In the genomic region with DNA sequence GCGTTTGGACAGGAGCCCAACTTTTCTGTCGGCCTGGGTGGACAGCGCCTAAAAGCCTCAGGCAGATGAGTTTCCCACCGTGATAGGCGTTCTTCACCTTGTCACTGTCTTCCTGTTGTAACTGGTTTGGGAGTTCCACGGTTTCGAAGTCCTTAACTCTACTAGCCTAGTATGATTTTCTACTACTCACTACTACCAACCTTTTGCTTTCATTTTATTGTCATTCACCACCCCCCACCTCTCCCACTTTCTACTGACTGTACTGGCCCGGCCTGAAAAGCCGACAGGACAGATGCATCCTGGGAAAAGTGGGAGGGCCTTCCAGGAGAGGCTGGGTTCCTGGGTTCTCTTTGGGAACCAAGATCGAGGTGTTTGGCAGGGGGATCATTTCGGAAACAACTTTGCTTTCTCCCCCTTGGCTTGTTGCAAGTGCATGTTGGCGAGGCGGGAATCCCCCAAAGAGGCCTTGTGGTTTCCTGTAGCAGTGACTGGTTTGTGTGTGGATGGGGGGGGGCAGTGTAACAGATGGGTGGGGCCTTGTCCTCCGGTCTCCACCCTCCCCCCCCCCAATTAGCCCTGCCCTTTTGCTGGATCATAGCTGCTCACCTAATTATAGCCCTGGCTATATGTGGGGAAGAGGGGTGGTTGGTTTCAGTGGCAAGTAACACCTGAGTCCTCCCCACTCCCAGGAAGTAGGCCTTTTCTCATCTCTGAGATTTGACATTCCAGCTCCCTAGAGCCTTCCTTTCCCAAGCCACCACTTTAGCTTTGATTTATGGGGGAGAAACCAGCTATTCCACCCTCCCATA, we compare ENCODE assay signal across 8 cellular contexts. TPM values are rescaled to one million over a fixed set of nuclear protein-coding genes. Genes with fewer than 3 reads are reported as not detected.
DNase-seq lines count a peak whose midpoint lies in the region; ATAC-seq, FAIRE-seq and TF ChIP-seq lines count a peak whose summit lies in the region.

No MANE protein-coding gene starts in this region.

- TF ChIP-seq POLR2A in GM12892 (IDR thresholded peaks at IDR 0.05; ENCODE audit: low read depth, low read length) (peak; percentile 72), uterus (IDR thresholded peaks at IDR 0.05) (peak in 1 of 2 donors; percentile 15)

- DNase-seq in GM12892 (ENCODE audit: insufficient read length) (peak; percentile 67), NCI-H128 (lab: John Stamatoyannopoulos, UW; ENCODE audit: unreplicated experiment) (peak; percentile 1), T-helper 17 cell (peak; percentile 72 to 82 (median 76)), right atrium auricular region (ENCODE audit: low spot score) (peak; percentile 82), putamen (ENCODE audit: low spot score) (peak; percentile 52), uterus (peak; percentile 69 to 74)

- no peaks in the 10 kb centered on the region for H3K9me3 ChIP-seq in T-helper 17 cell (ENCODE audit: control insufficient read depth, low read length, poor library complexity, severe bottlenecking)
- H3K9me3 ChIP-seq in right atrium auricular region: no peaks in the 10 kb centered on the region
- no peaks in the 10 kb centered on the region for H3K9me3 ChIP-seq in uterus

- intact Hi-C loops in uterus (cut with DNase I; ENCODE audit: low total_unique reads): no loop called here

- peak overlapping the region; percentile 96 for H3K4me3 Mint-ChIP-seq in T-helper 17 cell

- peaks cover 19% of the 10 kb centered on the region for H3K36me3 Mint-ChIP-seq in T-helper 17 cell (ENCODE audit: low read depth)

- H3K4me1 ChIP-seq in right atrium auricular region: peaks cover 0 to 38% of the 10 kb centered on the region in 2 donors
- H3K4me1 ChIP-seq in uterus: peaks cover 10 to 17% of the 10 kb centered on the region in 2 donors

- H3K27ac ChIP-seq in angular gyrus (ENCODE audit: low read depth, low read length) (peak overlapping the region; percentile 98), right atrium auricular region (peak overlapping the region; percentile 99), uterus (peak overlapping the region; percentile 98 to 99)

- H3K36me3 ChIP-seq in right atrium auricular region (peaks cover 44% of the 10 kb centered on the region), uterus (no peaks in the 10 kb centered on the region)

- TF ChIP-seq CTCF in right atrium auricular region (IDR thresholded peaks at IDR 0.05) (no peak), uterus (IDR thresholded peaks at IDR 0.05) (no peak)

- no peaks in the 10 kb centered on the region for H3K27me3 Mint-ChIP-seq in T-helper 17 cell

- FAIRE-seq in GM12892 (lab: Jason Lieb, UNC): peak; percentile 93

- H3K4me3 ChIP-seq in right atrium auricular region: peak overlapping the region; percentile 90 to 95
- H3K4me3 ChIP-seq in uterus: peak overlapping the region; percentile 64 to 100

- ATAC-seq in T-helper 17 cell (peak; percentile 51), GM21619 (IDR thresholded peaks at IDR 0.05; ENCODE audit: unreplicated experiment) (no peak)

- no peaks in the 10 kb centered on the region for H3K27me3 ChIP-seq in right atrium auricular region
- no peaks in the 10 kb centered on the region for H3K27me3 ChIP-seq in uterus

- H3K27ac Mint-ChIP-seq in T-helper 17 cell: peak overlapping the region; percentile 97

- H3K4me1 Mint-ChIP-seq in T-helper 17 cell: peaks cover 43% of the 10 kb centered on the region

RNA-seq across cellular contexts. Expression of gene EIF5A, which starts 1.4 kb away (rescaled TPM):
- 765 TPM for polyA plus RNA-seq in GM12892 (2012; ENCODE audit: missing spikeins)
- 100 to 1,000 TPM; 496 to 601 TPM for total RNA-seq in T-helper 17 cell
- total RNA-seq in right atrium auricular region: 100 to 1,000 TPM; 131 to 164 TPM
- 100 to 1,000 TPM in 3 of 4 donors, 10 to 100 TPM in 1; 75.3 to 219 (median 198) TPM for total RNA-seq in uterus

RNA-seq across cellular contexts. Expression of gene GPS2, which starts 6.3 kb away (rescaled TPM):
- polyA plus RNA-seq in GM12892 (2012; ENCODE audit: missing spikeins): 32.7 TPM
- total RNA-seq in T-helper 17 cell (100 to 1,000 TPM in 1 of 2 donors, 10 to 100 TPM in 1; 96.5 to 104 TPM), right atrium auricular region (10 to 100 TPM; 80.4 to 97.0 TPM), uterus (10 to 100 TPM; 34.0 to 68.3 (median 43.9) TPM)

RNA-seq across cellular contexts. Expression of gene YBX2, which starts 14.4 kb away (rescaled TPM):
- not detected for polyA plus RNA-seq in GM12892 (2012; ENCODE audit: missing spikeins)
- total RNA-seq in T-helper 17 cell (not detected), right atrium auricular region (1 to 10 TPM; 2.9 to 3.0 TPM), uterus (1 to 10 TPM in 2 of 4 donors, not detected in 2; 2.4 to 4.4 TPM)

RNA-seq across cellular contexts. Expression of gene NEURL4, which starts 20.3 kb away (rescaled TPM):
- polyA plus RNA-seq in GM12892 (2012; ENCODE audit: missing spikeins): 15.9 TPM
- 10 to 100 TPM; 29.9 to 43.8 TPM for total RNA-seq in T-helper 17 cell
- 10 to 100 TPM in 1 of 2 donors, 1 to 10 TPM in 1; 9.5 to 12.8 TPM for total RNA-seq in right atrium auricular region
- 10 to 100 TPM; 12.4 to 64.7 (median 34.1) TPM for total RNA-seq in uterus

RNA-seq across cellular contexts. Expression of gene SLC2A4, which starts 27.3 kb away (rescaled TPM):
- polyA plus RNA-seq in GM12892 (2012; ENCODE audit: missing spikeins): not detected
- total RNA-seq in T-helper 17 cell: not detected
- 100 to 1,000 TPM in 1 of 2 donors, 10 to 100 TPM in 1; 70.3 to 151 TPM for total RNA-seq in right atrium auricular region
- total RNA-seq in uterus: 10 to 100 TPM in 2 of 4 donors, 1 to 10 TPM in 2; 1.8 to 25.9 (median 12.6) TPM

Comparison
In these comparisons a context has a peak if more than half of its experiments do, and no peak if none do; other contexts are left out.
1. DNase-seq: peak in every context shown above with its lines; median percentile 82 in right atrium auricular region; 76 in T-helper 17 cell; 72 in uterus; 67 in GM12892; 52 in putamen; 1 in NCI-H128.